In genomic region chr9:137253717-137254623, GRCh38 we compare ENCODE assay signal across 1 cellular context.
TF ChIP-seq lines count a peak whose summit lies in the region.

No MANE protein-coding gene starts in this region.

TF ChIP-seq in HepG2, 621 proteins besides CTCF, POLR2A, EP300 and RAD21 (continued from another document and continues in another):
- TF ChIP-seq MTERF4 (CRISPR knock-in tag; IDR thresholded peaks at IDR 0.05) (peak; percentile 72; the same call in 1 of the 2 replicates), XBP1 (CRISPR knock-in tag; IDR thresholded peaks at IDR 0.05) (no peak), TARDBP (CRISPR knock-in tag; IDR thresholded peaks at IDR 0.05) (peak; percentile 35; the same call in 1 of the 2 replicates), ZFY (CRISPR knock-in tag; IDR thresholded peaks at IDR 0.05) (peak; percentile 56; the same call in 1 of the 2 replicates), ZNF83 (CRISPR knock-in tag; IDR thresholded peaks at IDR 0.05; ENCODE audit: borderline replicate concordance) (0 out of 2 replicates have a peak, but pooled peaks have one; percentile 44), KIAA2018 (CRISPR knock-in tag; IDR thresholded peaks at IDR 0.05; ENCODE audit: borderline replicate concordance) (no peak), GTF2F1 (IDR thresholded peaks at IDR 0.05; ENCODE audit: low read length) (no peak), ATAD3A (CRISPR knock-in tag; IDR thresholded peaks at IDR 0.05) (no peak), ZNF619 (CRISPR knock-in tag; IDR thresholded peaks at IDR 0.05) (peak; percentile 61; the same call in 1 of the 2 replicates), BATF2 (CRISPR knock-in tag; IDR thresholded peaks at IDR 0.05) (no peak), PAXIP1 (CRISPR knock-in tag; conservative IDR thresholded peaks at IDR 0.05) (0 out of 2 replicates have a peak, but pooled peaks have one; percentile 30), PAF1 (CRISPR knock-in tag; IDR thresholded peaks at IDR 0.05) (no peak), TFDP1 (CRISPR knock-in tag; IDR thresholded peaks at IDR 0.05; ENCODE audit: borderline replicate concordance) (peak; percentile 30; the same call in 1 of the 2 replicates), SMAD1 (CRISPR knock-in tag; IDR thresholded peaks at IDR 0.05; ENCODE audit: borderline replicate concordance, low read depth) (no peak), ZMYM3 (CRISPR knock-in tag; IDR thresholded peaks at IDR 0.05) (peak; percentile 68), ZNF543 (CRISPR knock-in tag; IDR thresholded peaks at IDR 0.05) (no peak), MIXL1 (CRISPR knock-in tag; IDR thresholded peaks at IDR 0.05) (no peak), ZNF331 (CRISPR knock-in tag; IDR thresholded peaks at IDR 0.05) (0 out of 2 replicates have a peak, but pooled peaks have one; percentile 2), NR1H2 (CRISPR knock-in tag; IDR thresholded peaks at IDR 0.05; ENCODE audit: borderline replicate concordance, low read depth) (no peak), ZNF557 (CRISPR knock-in tag; IDR thresholded peaks at IDR 0.05) (no peak), ZNF607 (CRISPR knock-in tag; IDR thresholded peaks at IDR 0.05; ENCODE audit: borderline replicate concordance) (no peak), ZNF350 (CRISPR knock-in tag; IDR thresholded peaks at IDR 0.05; ENCODE audit: borderline replicate concordance, low read depth) (peak; percentile 47; the same call in 1 of the 2 replicates), HIC2 (CRISPR knock-in tag; IDR thresholded peaks at IDR 0.05; ENCODE audit: low read depth) (no peak), ATF7-NPFF (CRISPR knock-in tag; IDR thresholded peaks at IDR 0.05; ENCODE audit: low read depth) (no peak), PITX1 (CRISPR knock-in tag; IDR thresholded peaks at IDR 0.05) (peak; percentile 57; the same call in 1 of the 2 replicates), UBTF (CRISPR knock-in tag; IDR thresholded peaks at IDR 0.05) (peak; percentile 60), NR0B2 (CRISPR knock-in tag; IDR thresholded peaks at IDR 0.05) (0 out of 2 replicates have a peak, but pooled peaks have one; percentile 32), ZNF564 (CRISPR knock-in tag; IDR thresholded peaks at IDR 0.05) (peak; percentile 40; the same call in 1 of the 2 replicates), TMF1 (CRISPR knock-in tag; IDR thresholded peaks at IDR 0.05; ENCODE audit: low read depth) (peak; percentile 64; the same call in 1 of the 2 replicates), ZSCAN9 (CRISPR knock-in tag; IDR thresholded peaks at IDR 0.05; ENCODE audit: borderline replicate concordance) (no peak), SP4 (CRISPR knock-in tag; IDR thresholded peaks at IDR 0.05) (no peak), ZNF687 (CRISPR knock-in tag; IDR thresholded peaks at IDR 0.05) (peak; percentile 78)
